8 cellular contexts compared by ENCODE assay signal in the genomic region with DNA sequence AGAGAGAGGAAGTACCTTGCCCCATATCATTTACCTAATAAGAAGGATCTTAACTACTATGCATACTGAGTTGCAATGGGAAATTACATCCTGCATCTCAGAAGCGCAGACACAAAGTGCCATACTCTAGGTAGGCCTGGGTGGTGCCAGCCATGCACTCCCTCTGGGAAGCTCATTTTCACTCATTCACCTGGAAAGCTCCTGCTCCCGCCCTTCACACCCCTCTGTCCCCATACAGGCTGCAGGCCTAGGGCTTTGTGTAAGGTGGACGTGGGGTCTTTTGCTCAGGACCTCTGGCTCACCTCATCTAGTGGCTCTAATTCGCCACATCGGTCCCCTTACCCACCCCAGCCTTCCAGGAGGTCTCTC. TPM values are rescaled to one million over a fixed set of nuclear protein-coding genes. Genes with fewer than 3 reads are reported as not detected.
DNase-seq lines count a peak whose midpoint lies in the region; ATAC-seq and TF ChIP-seq lines count a peak whose summit lies in the region.

No MANE protein-coding gene starts in this region.

- H3K4me1 ChIP-seq in lung (ENCODE audit: control insufficient read depth in 2 of 2, insufficient read depth in 2 of 2, low read length in 2 of 2): peaks cover 3 to 5% of the 10 kb centered on the region in 2 donors
- peaks cover 16% of the 10 kb centered on the region for H3K4me1 ChIP-seq in upper lobe of right lung

- H3K9me3 Mint-ChIP-seq in brain: no peaks in the 10 kb centered on the region

- peak overlapping the region; percentile 98 to 100 (median 98) for H3K27ac Mint-ChIP-seq in brain

- peaks cover 20% of the 10 kb centered on the region for H3K36me3 Mint-ChIP-seq in brain

- peak overlapping the region; percentile 96 to 100 (median 98) for H3K4me3 Mint-ChIP-seq in brain

- peaks cover 12 to 26% of the 10 kb centered on the region in 2 donors for H3K36me3 ChIP-seq in lung (ENCODE audit: control insufficient read depth in 2 of 2, insufficient read depth in 2 of 2, low read length in 2 of 2)
- H3K36me3 ChIP-seq in upper lobe of right lung: peaks cover 37% of the 10 kb centered on the region

- intact Hi-C loops in Right ventricle myocardium superior (cut with DNase I): no loop called here
- intact Hi-C loops in left ventricle myocardium superior (cut with micrococcal nuclease): no loop called here
- intact Hi-C loops in upper lobe of right lung (cut with DNase I): no loop called here

- H3K27ac ChIP-seq in lung (ENCODE audit: low read depth in 1 of 2, low read length in 1 of 2): peak overlapping the region in 1 of 2 donors; percentile 95
- peak overlapping the region; percentile 93 for H3K27ac ChIP-seq in upper lobe of right lung

- DNase-seq in Right ventricle myocardium superior: no peak
- DNase-seq in left ventricle myocardium superior: no peak
- no peak for DNase-seq in lung (ENCODE audit: low spot score)
- no peak for DNase-seq in upper lobe of right lung
- no peak for DNase-seq in NCI-H2081 (lab: John Stamatoyannopoulos, UW)

- H3K27me3 ChIP-seq in lung (ENCODE audit: control insufficient read depth, insufficient read depth): no peaks in the 10 kb centered on the region
- H3K27me3 ChIP-seq in upper lobe of right lung: no peaks in the 10 kb centered on the region

- 23 to 24% methylated on average over 5 of the region's 5 CpGs for WGBS in lung, 2 donors

- ATAC-seq in Right ventricle myocardium superior (ENCODE audit: poor library complexity) (peak; percentile 1), left ventricle myocardium superior (no peak), lung (ENCODE audit: insufficient read depth, low FRiP score) (no peak), upper lobe of right lung (no peak), HG03045 (IDR thresholded peaks at IDR 0.05; ENCODE audit: unreplicated experiment) (no peak), GM18505 (IDR thresholded peaks at IDR 0.05; ENCODE audit: unreplicated experiment) (no peak)

- H3K4me1 Mint-ChIP-seq in brain: peaks cover 31% of the 10 kb centered on the region

- TF ChIP-seq CTCF in brain (conservative IDR thresholded peaks at IDR 0.05) (no peak), lung (IDR thresholded peaks at IDR 0.05; ENCODE audit: control extremely low read depth, extremely low read depth) (no peak), upper lobe of right lung (IDR thresholded peaks at IDR 0.05) (no peak)

- TF ChIP-seq POLR2A in GM18505 (IDR thresholded peaks at IDR 0.05; ENCODE audit: borderline replicate concordance, extremely low read depth, insufficient read depth, insufficient read length): no peak

- peak overlapping the region; percentile 77 for H3K4me3 ChIP-seq in lung
- peak overlapping the region; percentile 84 for H3K4me3 ChIP-seq in upper lobe of right lung

- H3K9me3 ChIP-seq in lung (ENCODE audit: control insufficient read depth in 2 of 2, insufficient read depth in 1 of 2, low read length in 1 of 2) (no peaks in the 10 kb centered on the region), upper lobe of right lung (no peaks in the 10 kb centered on the region)

- H3K27me3 Mint-ChIP-seq in brain: peaks cover 12% of the 10 kb centered on the region

RNA-seq across cellular contexts. Expression of a gene that starts 0.8 kb away (rescaled TPM):
- total RNA-seq in Right ventricle myocardium superior (110 TPM), left ventricle myocardium superior (119 TPM), lung (10 to 100 TPM; 30.7 to 76.6 TPM), upper lobe of right lung (65.0 TPM)
- polyA plus RNA-seq in brain (ENCODE audit: insufficient read depth, low read depth, low replicate concordance) (104 TPM), lung (100 to 1,000 TPM; 112 to 248 TPM)

RNA-seq across cellular contexts. Expression of a gene that starts 13.1 kb away (rescaled TPM):
- total RNA-seq in Right ventricle myocardium superior (7.4 TPM), left ventricle myocardium superior (3.8 TPM), lung (10 to 100 TPM; 28.6 to 31.4 TPM), upper lobe of right lung (8.2 TPM)
- polyA plus RNA-seq in brain (ENCODE audit: insufficient read depth, low read depth, low replicate concordance) (18.0 TPM), lung (10 to 100 TPM; 16.9 to 17.8 TPM)

RNA-seq across cellular contexts. Expression of a gene that starts 19.3 kb away (rescaled TPM):
- total RNA-seq in Right ventricle myocardium superior (3.3 TPM), left ventricle myocardium superior (6.4 TPM), lung (100 to 1,000 TPM; 129 to 234 TPM), upper lobe of right lung (202 TPM)
- polyA plus RNA-seq in brain (ENCODE audit: insufficient read depth, low read depth, low replicate concordance) (1.9 TPM), lung (100 to 1,000 TPM; 180 to 705 TPM)

Comparison
In these comparisons a context has a peak if more than half of its experiments do, and no peak if none do; other contexts are left out.
1. RNA of a gene that starts 19.3 kb away (total RNA-seq): 129 to 234 TPM in lung and 202 TPM in upper lobe of right lung (single experiment); 6.4 TPM in left ventricle myocardium superior (single experiment) and 3.3 TPM in Right ventricle myocardium superior (single experiment); every median in the first group is over 10 times any median in the second.